ENCODE assay signal across 14 cellular contexts in the genomic region with DNA sequence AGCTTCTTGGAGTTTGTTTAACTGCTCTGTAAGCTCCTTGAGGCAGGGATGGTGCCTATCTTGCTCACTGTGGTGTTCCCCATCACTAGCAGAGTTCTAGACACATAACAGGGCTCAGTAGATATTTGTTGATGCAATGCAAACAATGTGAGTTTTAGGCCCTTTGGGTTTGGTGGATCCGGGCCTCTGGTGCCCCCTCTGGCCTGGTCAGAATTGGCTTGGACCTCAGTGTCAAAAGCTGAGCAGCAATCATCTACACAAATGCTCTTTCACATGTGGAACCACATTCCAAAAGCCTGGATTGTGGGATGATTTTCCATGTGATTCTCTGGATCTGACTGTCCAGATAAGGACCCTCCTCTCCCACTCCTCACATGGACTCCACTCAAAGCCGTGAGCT. TPM values are rescaled to one million over a fixed set of nuclear protein-coding genes. Genes with fewer than 3 reads are reported as not detected.
A peak's percentile ranks its signal among the peaks of the same experiment; 100 is the strongest.
DNase-seq lines count a peak whose midpoint lies in the region; ATAC-seq, FAIRE-seq and TF ChIP-seq lines count a peak whose summit lies in the region.
"Had no signal": no experiment of that assay in that cellular context is flagged by ENCODE, and none has a peak within 500 bp of the region (broad histone marks: within the 10 kb centered on the region; RNA-seq: fewer than 3 reads in every experiment).

No MANE protein-coding gene starts in this region.

- H3K9me2 ChIP-seq in DOHH2 (replicated peaks; ENCODE audit: control insufficient read depth, low read length) = no peaks in the 10 kb centered on the region

- H2AFZ ChIP-seq in astrocyte (ENCODE audit: low read depth, low read length) = no peak overlapping the region

- H3K4me3 Mint-ChIP-seq in astrocyte (ENCODE audit: unreplicated experiment) = no peak overlapping the region
- no peak overlapping the region for H3K4me3 Mint-ChIP-seq in memory B cell
- H3K4me3 Mint-ChIP-seq: activated CD4-positive, alpha-beta T cell treated with anti-CD3 and anti-CD28 coated beads, Interleukin-2, amount 10 ng/mL, durations not matched to agents 24 days and 14 days; activated naive CD8-positive, alpha-beta T cell treated with anti-CD3 and anti-CD28 coated beads, Interleukin-2, amount 10 ng/mL, durations not matched to agents 7 days and 5 days had no signal

- H3K27me3 Mint-ChIP-seq in astrocyte (ENCODE audit: low read depth, unreplicated experiment) = no peaks in the 10 kb centered on the region
- no peaks in the 10 kb centered on the region for H3K27me3 Mint-ChIP-seq in memory B cell
- H3K27me3 Mint-ChIP-seq: activated CD4-positive, alpha-beta T cell treated with anti-CD3 and anti-CD28 coated beads, Interleukin-2, amount 10 ng/mL, durations not matched to agents 24 days and 14 days had no signal

- H3K79me2 ChIP-seq in DOHH2 (ENCODE audit: control insufficient read depth, low read length) = no peaks in the 10 kb centered on the region
- no peaks in the 10 kb centered on the region for H3K79me2 ChIP-seq in astrocyte (ENCODE audit: insufficient read depth, low read length)

- ATAC-seq in memory B cell (ENCODE audit: low read depth) (peak; percentile 34), GM21717 (IDR thresholded peaks at IDR 0.05; ENCODE audit: unreplicated experiment) (no peak)
- ATAC-seq: pancreas, Right ventricle myocardium inferior had no signal

- DNase-seq in HCEC 1CT = peak; percentile 45
- no peak for DNase-seq in astrocyte (ENCODE audit: low read depth)
- no peak for DNase-seq in memory B cell (ENCODE audit: low spot score in 2 of 2)
- DNase-seq in NCI-H2227 treated with DMSO at 0.1 percent for 48 hours (lab: John Stamatoyannopoulos, UW) = no peak
- DNase-seq in cerebellum (ENCODE audit: low spot score) = no peak
- no peak for DNase-seq in MV-4-11 (lab: John Stamatoyannopoulos, UW)
- DNase-seq: activated CD4-positive, alpha-beta T cell treated with anti-CD3 and anti-CD28 coated beads, Interleukin-2, amount 10 ng/mL, durations not matched to agents 24 days and 14 days; activated naive CD8-positive, alpha-beta T cell treated with anti-CD3 and anti-CD28 coated beads, Interleukin-2, amount 10 ng/mL, durations not matched to agents 7 days and 5 days; kidney; pancreas; tibial artery had no signal

- FAIRE-seq in astrocyte (lab: Jason Lieb, UNC) = peak; percentile 9
- FAIRE-seq: kidney, pancreas had no signal

- no peaks in the 10 kb centered on the region for H3F3A ChIP-seq in DOHH2 (ENCODE audit: control insufficient read depth, insufficient read depth)

- peak overlapping the region; percentile 81 for H3K27ac Mint-ChIP-seq in astrocyte (ENCODE audit: unreplicated experiment)
- H3K27ac Mint-ChIP-seq in memory B cell = no peak overlapping the region
- H3K27ac Mint-ChIP-seq: activated CD4-positive, alpha-beta T cell treated with anti-CD3 and anti-CD28 coated beads, Interleukin-2, amount 10 ng/mL, durations not matched to agents 24 days and 14 days; activated naive CD8-positive, alpha-beta T cell treated with anti-CD3 and anti-CD28 coated beads, Interleukin-2, amount 10 ng/mL, durations not matched to agents 7 days and 5 days had no signal

- peak; percentile 60 for TF ChIP-seq CTCF in DOHH2 (IDR thresholded peaks at IDR 0.05; ENCODE audit: low read depth, low read length, poor library complexity, severe bottlenecking)
- peak; percentile 17 for TF ChIP-seq CTCF in astrocyte (IDR thresholded peaks at IDR 0.05; ENCODE audit: insufficient read depth, low read depth, low read length)

- no peak overlapping the region for H3K4me3 ChIP-seq in DOHH2 (ENCODE audit: low read length)
- H3K4me3 ChIP-seq in astrocyte (ENCODE audit: insufficient read depth, low read depth, low read length) = no peak overlapping the region
- H3K4me3 ChIP-seq: pancreas, tibial artery had no signal

- H3K36me3 ChIP-seq in DOHH2 (ENCODE audit: control insufficient read depth, low read length) (no peaks in the 10 kb centered on the region), astrocyte (ENCODE audit: insufficient read depth, low read length) (no peaks in the 10 kb centered on the region)
- H3K36me3 ChIP-seq: pancreas, tibial artery had no signal

- H3K4me2 ChIP-seq in DOHH2 (ENCODE audit: low read length) (no peak overlapping the region), astrocyte (ENCODE audit: low read length) (no peak overlapping the region)

- peaks cover 3% of the 10 kb centered on the region for H3K36me3 Mint-ChIP-seq in astrocyte (ENCODE audit: low read depth, unreplicated experiment)
- H3K36me3 Mint-ChIP-seq in memory B cell = no peaks in the 10 kb centered on the region
- H3K36me3 Mint-ChIP-seq: activated naive CD8-positive, alpha-beta T cell treated with anti-CD3 and anti-CD28 coated beads, Interleukin-2, amount 10 ng/mL, durations not matched to agents 7 days and 5 days had no signal

- peaks cover 52% of the 10 kb centered on the region for H3K4me1 Mint-ChIP-seq in astrocyte (ENCODE audit: low read depth, unreplicated experiment)
- H3K4me1 Mint-ChIP-seq in memory B cell = peaks cover 18% of the 10 kb centered on the region
- H3K4me1 Mint-ChIP-seq: activated CD4-positive, alpha-beta T cell treated with anti-CD3 and anti-CD28 coated beads, Interleukin-2, amount 10 ng/mL, durations not matched to agents 24 days and 14 days; activated naive CD8-positive, alpha-beta T cell treated with anti-CD3 and anti-CD28 coated beads, Interleukin-2, amount 10 ng/mL, durations not matched to agents 7 days and 5 days had no signal

- H3K9me3 ChIP-seq in DOHH2 (ENCODE audit: control insufficient read depth, insufficient read depth, low read length) = no peaks in the 10 kb centered on the region
- no peaks in the 10 kb centered on the region for H3K9me3 ChIP-seq in astrocyte (ENCODE audit: insufficient read depth, low read depth, low read length)
- H3K9me3 ChIP-seq: pancreas, tibial artery had no signal

- H3K4me1 ChIP-seq in DOHH2 (ENCODE audit: control insufficient read depth, low read length) (peaks cover 41% of the 10 kb centered on the region), astrocyte (ENCODE audit: insufficient read depth, low read length) (peaks cover 26% of the 10 kb centered on the region)
- H3K4me1 ChIP-seq: pancreas, tibial artery had no signal

- peaks cover 2% of the 10 kb centered on the region for H3K9me3 Mint-ChIP-seq in astrocyte (ENCODE audit: unreplicated experiment)
- no peaks in the 10 kb centered on the region for H3K9me3 Mint-ChIP-seq in memory B cell
- H3K9me3 Mint-ChIP-seq: activated CD4-positive, alpha-beta T cell treated with anti-CD3 and anti-CD28 coated beads, Interleukin-2, amount 10 ng/mL, durations not matched to agents 24 days and 14 days; activated naive CD8-positive, alpha-beta T cell treated with anti-CD3 and anti-CD28 coated beads, Interleukin-2, amount 10 ng/mL, durations not matched to agents 7 days and 5 days had no signal

- H4K20me1 ChIP-seq in DOHH2 (ENCODE audit: control insufficient read depth, insufficient read depth, low read depth, low read length) = no peaks in the 10 kb centered on the region
- H4K20me1 ChIP-seq in astrocyte (ENCODE audit: insufficient read depth, low read length) = no peaks in the 10 kb centered on the region

- H3K9ac ChIP-seq in astrocyte (ENCODE audit: low read length) = no peak overlapping the region

- H3K27me3 ChIP-seq in DOHH2 (ENCODE audit: control insufficient read depth, low read length) = no peaks in the 10 kb centered on the region
- no peaks in the 10 kb centered on the region for H3K27me3 ChIP-seq in astrocyte (ENCODE audit: insufficient read depth, low read length)
- H3K27me3 ChIP-seq: pancreas, tibial artery had no signal

- H3K27ac ChIP-seq in DOHH2 (ENCODE audit: low read depth, low read length) = no peak overlapping the region
- peak overlapping the region; percentile 56 for H3K27ac ChIP-seq in astrocyte (ENCODE audit: low read depth, low read length)
- H3K27ac ChIP-seq: pancreas, tibial artery had no signal

RNA-seq across cellular contexts. Expression of gene BCAR3, which starts 53.4 kb away (rescaled TPM):
- 30.0 and 31.1 TPM in 2 replicates for total RNA-seq in astrocyte
- total RNA-seq in cerebellum = 8.5 TPM
